ENCODE assay signal across 14 cellular contexts in the genomic region with DNA sequence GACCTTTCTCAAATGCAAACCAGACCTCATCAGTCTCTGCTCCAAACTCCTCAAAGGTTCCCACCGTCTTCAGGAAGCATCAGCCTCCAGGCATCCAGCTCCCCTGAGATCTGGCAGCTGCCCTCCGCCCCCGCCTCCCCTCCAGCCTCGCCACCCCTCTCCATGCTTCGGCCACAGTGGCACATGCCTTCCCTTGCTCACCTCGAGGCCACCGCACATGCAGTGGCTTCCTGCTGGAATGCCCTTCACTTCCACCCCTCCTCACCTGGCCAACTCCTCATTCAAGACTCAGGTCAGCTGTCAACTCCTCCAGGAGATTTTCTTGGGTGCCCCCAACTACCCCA. TPM values are rescaled to one million over a fixed set of nuclear protein-coding genes. Genes with fewer than 3 reads are reported as not detected.
"Had no signal": no experiment of that assay in that cellular context is flagged by ENCODE, and none has a peak within 500 bp of the region (broad histone marks: within the 10 kb centered on the region; RNA-seq: fewer than 3 reads in every experiment).

No MANE protein-coding gene starts in this region.

- H3K4me3 ChIP-seq: right atrium auricular region, SJCRH30, smooth muscle cell had no signal

- H3K27me3 Mint-ChIP-seq: activated CD4-positive, alpha-beta memory T cell treated with anti-CD3 and anti-CD28 coated beads for 36 hours had no signal

- H3K27me3 ChIP-seq: right atrium auricular region, SJCRH30 had no signal

- DNase-seq: activated CD4-positive, alpha-beta memory T cell treated with anti-CD3 and anti-CD28 coated beads for 36 hours; activated naive CD4-positive, alpha-beta T cell treated with anti-CD3 and anti-CD28 coated beads for 36 hours; activated T-cell treated with anti-CD3 and anti-CD28 coated beads, Interleukin-2, amount 50 U/mL, for 72 hours; erythroblast; SJCRH30; stimulated activated CD4-positive, alpha-beta T cell treated with anti-CD3 and anti-CD28 coated beads, Interleukin-2, amount 100 ng/mL, for 24 hours; stimulated activated naive B cell treated with anti-CD40 and anti-IgM and Interleukin-4, amounts not matched to agents 10 μg/mL and 1 μg/mL and 100 μg/mL, for 72 hours had no signal

- ATAC-seq: activated T-cell treated with anti-CD3 and anti-CD28 coated beads, Interleukin-2, amount 50 U/mL, for 72 hours; stimulated activated naive B cell treated with anti-CD40 and anti-IgM and Interleukin-4, amounts not matched to agents 10 μg/mL and 1 μg/mL and 100 μg/mL, for 72 hours had no signal

- H3K27ac Mint-ChIP-seq: activated CD4-positive, alpha-beta memory T cell treated with anti-CD3 and anti-CD28 coated beads for 36 hours; activated naive CD4-positive, alpha-beta T cell treated with anti-CD3 and anti-CD28 coated beads for 36 hours; activated T-cell treated with anti-CD3 and anti-CD28 coated beads, Interleukin-2, amount 50 U/mL, for 72 hours; dendritic cell treated with granulocyte-macrophage colony-stimulating factor and Interleukin-4, amounts not matched to agents 40 ng/mL and 50 ng/mL, for 4 days; natural killer cell treated with Interleukin-12 subunit alpha and Interleukin-12 subunit beta and Interleukin-15 and Interleukin-18, amount 100 ng/mL, for 72 hours; stimulated activated naive B cell treated with anti-CD40 and anti-IgM and Interleukin-4, amounts not matched to agents 10 μg/mL and 1 μg/mL and 100 μg/mL, for 72 hours had no signal

- H3K4me2 ChIP-seq: smooth muscle cell had no signal

- H3K4me3 Mint-ChIP-seq: activated CD4-positive, alpha-beta memory T cell treated with anti-CD3 and anti-CD28 coated beads for 36 hours; activated naive CD4-positive, alpha-beta T cell treated with anti-CD3 and anti-CD28 coated beads for 36 hours; activated T-cell treated with anti-CD3 and anti-CD28 coated beads, Interleukin-2, amount 50 U/mL, for 72 hours; central memory CD8-positive, alpha-beta T cell; dendritic cell treated with granulocyte-macrophage colony-stimulating factor and Interleukin-4, amounts not matched to agents 40 ng/mL and 50 ng/mL, for 4 days; natural killer cell treated with Interleukin-12 subunit alpha and Interleukin-12 subunit beta and Interleukin-15 and Interleukin-18, amount 100 ng/mL, for 72 hours; stimulated activated naive B cell treated with anti-CD40 and anti-IgM and Interleukin-4, amounts not matched to agents 10 μg/mL and 1 μg/mL and 100 μg/mL, for 72 hours had no signal

- H3K36me3 ChIP-seq: SJCRH30 had no signal

- H3K4me1 ChIP-seq: parathyroid adenoma, SJCRH30 had no signal

- H2AFZ ChIP-seq: parathyroid adenoma had no signal

- H3K9ac ChIP-seq: parathyroid adenoma had no signal

- H3K27ac ChIP-seq: parathyroid adenoma, right atrium auricular region, SJCRH30 had no signal

- H3K4me1 Mint-ChIP-seq: central memory CD8-positive, alpha-beta T cell; stimulated activated naive B cell treated with anti-CD40 and anti-IgM and Interleukin-4, amounts not matched to agents 10 μg/mL and 1 μg/mL and 100 μg/mL, for 72 hours had no signal

RNA-seq across cellular contexts. Expression of gene KIAA1755, which starts 13.4 kb away (rescaled TPM):
- total RNA-seq: activated CD4-positive, alpha-beta memory T cell treated with anti-CD3 and anti-CD28 coated beads for 36 hours; activated naive CD4-positive, alpha-beta T cell treated with anti-CD3 and anti-CD28 coated beads for 36 hours; activated T-cell treated with anti-CD3 and anti-CD28 coated beads, Interleukin-2, amount 50 U/mL, for 72 hours; natural killer cell treated with Interleukin-12 subunit alpha and Interleukin-12 subunit beta and Interleukin-15 and Interleukin-18, amount 100 ng/mL, for 72 hours; smooth muscle cell had no signal

RNA-seq across cellular contexts. Expression of gene BPI, which starts 56.8 kb away (rescaled TPM):
- total RNA-seq: activated CD4-positive, alpha-beta memory T cell treated with anti-CD3 and anti-CD28 coated beads for 36 hours; activated naive CD4-positive, alpha-beta T cell treated with anti-CD3 and anti-CD28 coated beads for 36 hours; activated T-cell treated with anti-CD3 and anti-CD28 coated beads, Interleukin-2, amount 50 U/mL, for 72 hours; fibroblast of villous mesenchyme; natural killer cell treated with Interleukin-12 subunit alpha and Interleukin-12 subunit beta and Interleukin-15 and Interleukin-18, amount 100 ng/mL, for 72 hours; right atrium auricular region; smooth muscle cell had no signal
- polyA plus RNA-seq: smooth muscle cell had no signal
